In genomic region chr6:145756170-145756662, GRCh38 we compare ENCODE assay signal across 12 cellular contexts. TPM values are rescaled to one million over a fixed set of nuclear protein-coding genes. Genes with fewer than 3 reads are reported as not detected.
A peak's percentile ranks its signal among the peaks of the same experiment; 100 is the strongest.
DNase-seq lines count a peak whose midpoint lies in the region; ATAC-seq, FAIRE-seq and TF ChIP-seq lines count a peak whose summit lies in the region.
"Had no signal": no experiment of that assay in that cellular context is flagged by ENCODE, and none has a peak within 500 bp of the region (broad histone marks: within the 10 kb centered on the region; RNA-seq: fewer than 3 reads in every experiment).

No MANE protein-coding gene starts in this region.

- no peaks in the 10 kb centered on the region for H3K27me3 Mint-ChIP-seq in neural progenitor cell (ENCODE audit: insufficient read depth, low read depth)
- H3K27me3 Mint-ChIP-seq: B cell had no signal

- no peaks in the 10 kb centered on the region for H3K79me2 ChIP-seq in neural progenitor cell (ENCODE audit: low read depth)

- H3K27ac Mint-ChIP-seq in neural progenitor cell: no peak overlapping the region
- H3K27ac Mint-ChIP-seq: activated CD4-positive, alpha-beta T cell treated with anti-CD3 and anti-CD28 coated beads, Interleukin-2, amount 10 ng/mL, durations not matched to agents 24 days and 14 days; B cell had no signal

- H3K4me1 ChIP-seq in tibial artery: peaks cover 0 to 7% (median 0%) of the 10 kb centered on the region in 4 donors
- H3K4me1 ChIP-seq in neural progenitor cell: no peaks in the 10 kb centered on the region
- H3K4me1 ChIP-seq: suprapubic skin had no signal

- H3K27ac ChIP-seq in tibial artery: no peak overlapping the region
- H3K27ac ChIP-seq in neural progenitor cell: no peak overlapping the region
- H3K27ac ChIP-seq: suprapubic skin had no signal

- no peaks in the 10 kb centered on the region for H3F3A ChIP-seq in neural progenitor cell (ENCODE audit: low read depth)

- no peak overlapping the region for H3K9ac ChIP-seq in neural progenitor cell

- no peaks in the 10 kb centered on the region for H3K36me3 ChIP-seq in tibial artery
- no peaks in the 10 kb centered on the region for H3K36me3 ChIP-seq in neural progenitor cell
- H3K36me3 ChIP-seq: suprapubic skin had no signal

- intact Hi-C loops in tibial artery (cut with DNase I; ENCODE audit: low total_unique reads): no loop called here

- H3K9me3 Mint-ChIP-seq in neural progenitor cell: no peaks in the 10 kb centered on the region

- no peaks in the 10 kb centered on the region for H4K20me1 ChIP-seq in neural progenitor cell (ENCODE audit: low read depth)

- TF ChIP-seq CTCF in fibroblast of mammary gland (conservative IDR thresholded peaks at IDR 0.05; ENCODE audit: control insufficient read depth, insufficient read depth, low read depth, low read length): no peak
- TF ChIP-seq CTCF in tibial artery (IDR thresholded peaks at IDR 0.05): no peak
- no peak for TF ChIP-seq CTCF in neural progenitor cell (IDR thresholded peaks at IDR 0.05)

- TF ChIP-seq POLR2A in GM12891 (IDR thresholded peaks at IDR 0.05; ENCODE audit: low read depth, low read length): no peak

- ATAC-seq in HG03378 (IDR thresholded peaks at IDR 0.05; ENCODE audit: unreplicated experiment): no peak

- no peak overlapping the region for H2AFZ ChIP-seq in neural progenitor cell (replicated peaks)

- H3K4me3 ChIP-seq in fibroblast of mammary gland (ENCODE audit: control insufficient read depth, low read depth, low read length) (no peak overlapping the region), tibial artery (no peak overlapping the region), neural progenitor cell (no peak overlapping the region)
- H3K4me3 ChIP-seq: suprapubic skin had no signal

- H3K36me3 Mint-ChIP-seq in neural progenitor cell: no peaks in the 10 kb centered on the region

- H3K4me3 Mint-ChIP-seq in neural progenitor cell: no peak overlapping the region
- H3K4me3 Mint-ChIP-seq: activated CD4-positive, alpha-beta T cell treated with anti-CD3 and anti-CD28 coated beads, Interleukin-2, amount 10 ng/mL, durations not matched to agents 24 days and 14 days; B cell had no signal

- H3K9me3 ChIP-seq in tibial artery (no peaks in the 10 kb centered on the region), neural progenitor cell (ENCODE audit: low read depth) (no peaks in the 10 kb centered on the region)
- H3K9me3 ChIP-seq: suprapubic skin had no signal

- DNase-seq in NCI-H1694 treated with DMSO at 0.1 percent for 48 hours (lab: John Stamatoyannopoulos, UW) (peak; percentile 2), NCI-H1694 (lab: John Stamatoyannopoulos, UW) (no peak), OCI-M1 (lab: John Stamatoyannopoulos, UW) (peak; percentile 80), fibroblast of mammary gland (ENCODE audit: low read depth) (peak; percentile 95), tibial artery (peak; percentile 37 to 70), GM12891 (ENCODE audit: insufficient read length, low spot score) (no peak), neural progenitor cell (ENCODE audit: low spot score) (no peak)
- DNase-seq: activated CD4-positive, alpha-beta T cell treated with anti-CD3 and anti-CD28 coated beads, Interleukin-2, amount 10 ng/mL, durations not matched to agents 24 days and 14 days; effector CD4-positive, alpha-beta T cell had no signal

- H3K27me3 ChIP-seq in tibial artery (no peaks in the 10 kb centered on the region), neural progenitor cell (no peaks in the 10 kb centered on the region)
- H3K27me3 ChIP-seq: suprapubic skin had no signal

- FAIRE-seq in GM12891 (lab: Jason Lieb, UNC): no peak

- H3K4me2 ChIP-seq in neural progenitor cell: no peak overlapping the region

- peaks cover 11% of the 10 kb centered on the region for H3K4me1 Mint-ChIP-seq in neural progenitor cell
- H3K4me1 Mint-ChIP-seq: activated CD4-positive, alpha-beta T cell treated with anti-CD3 and anti-CD28 coated beads, Interleukin-2, amount 10 ng/mL, durations not matched to agents 24 days and 14 days; B cell had no signal

TF ChIP-seq in GM12891, 5 proteins besides CTCF, POLR2A, EP300 and RAD21:
- TF ChIP-seq TAF1 (IDR thresholded peaks at IDR 0.05; ENCODE audit: low read depth, low read length) (no peak), POU2F2 (IDR thresholded peaks at IDR 0.05; ENCODE audit: low read depth, low read length) (no peak), PAX5 (IDR thresholded peaks at IDR 0.05; ENCODE audit: insufficient read depth, low read length, severe bottlenecking) (no peak), SPI1 (IDR thresholded peaks at IDR 0.05; ENCODE audit: low read depth, low read length) (no peak), POLR2AphosphoS5 (IDR thresholded peaks at IDR 0.05; ENCODE audit: low read depth, low read length) (no peak)

RNA-seq across cellular contexts. Expression of gene EPM2A, which starts 20.9 kb away (rescaled TPM):
- 2.2 TPM for polyA plus RNA-seq in GM12891 (2012; ENCODE audit: low read depth, missing spikeins)
- total RNA-seq in neural progenitor cell (ENCODE audit: low replicate concordance): 7.1 and 9.6 TPM in 2 replicates

RNA-seq across cellular contexts. Expression of gene FBXO30, which starts 58.4 kb away (rescaled TPM):
- polyA plus RNA-seq in GM12891 (2012; ENCODE audit: low read depth, missing spikeins): 1.7 TPM
- total RNA-seq in neural progenitor cell (ENCODE audit: low replicate concordance): 21.0 and 34.6 TPM in 2 replicates

Comparison
In these comparisons a context has a peak if more than half of its experiments do, and no peak if none do; other contexts are left out.
1. DNase-seq: peak in NCI-H1694 treated with DMSO at 0.1 percent for 48 hours (single experiment), OCI-M1 (single experiment), fibroblast of mammary gland (single experiment) and tibial artery (2 of 2); none in NCI-H1694 (single experiment), GM12891 (single experiment) and neural progenitor cell (single experiment).